ENCODE assay signal across 8 cellular contexts in the genomic region with DNA sequence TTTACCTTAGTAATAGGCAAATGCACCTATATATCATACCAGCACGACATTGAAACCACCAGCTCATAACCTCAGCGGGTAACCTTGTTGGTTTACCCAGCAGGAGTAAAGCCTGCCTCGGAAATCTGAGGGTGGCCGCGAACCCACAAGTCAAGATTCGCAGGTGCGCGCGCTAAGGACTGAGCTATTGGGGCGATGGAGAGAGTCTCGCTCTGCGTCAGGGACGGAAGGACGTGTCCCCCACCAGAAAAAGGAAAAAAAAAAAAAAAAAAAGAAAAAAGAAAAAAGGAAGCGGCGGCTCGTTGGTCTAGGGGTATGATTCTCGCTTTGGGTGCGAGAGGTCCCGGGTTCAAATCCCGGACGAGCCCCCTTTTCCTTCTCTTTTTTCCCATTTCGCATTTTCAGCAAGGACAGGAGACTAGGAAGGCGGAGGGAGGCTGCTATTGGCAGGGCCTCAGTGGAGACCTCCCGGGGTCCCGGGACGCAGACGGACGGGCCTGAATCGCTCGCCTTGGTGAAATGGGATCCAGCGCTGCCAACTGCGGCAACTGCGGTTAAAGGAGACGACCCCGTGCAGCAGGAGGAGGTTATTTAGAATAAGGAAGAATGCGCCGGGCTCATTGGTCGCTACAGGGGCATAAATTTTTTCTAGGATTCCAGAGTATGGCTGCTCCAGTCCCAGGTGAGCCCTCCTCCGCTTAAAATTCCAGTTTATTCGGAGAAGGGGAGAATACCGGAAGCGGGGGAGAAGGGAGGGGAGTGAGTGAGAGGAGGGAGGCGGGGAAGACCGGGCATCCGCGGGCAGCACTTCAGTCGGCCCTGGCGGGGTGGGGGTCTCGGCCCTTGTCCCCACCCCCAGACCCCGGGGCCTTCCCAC. TPM values are rescaled to one million over a fixed set of nuclear protein-coding genes. Genes with fewer than 3 reads are reported as not detected.
A peak's percentile ranks its signal among the peaks of the same experiment; 100 is the strongest.
DNase-seq lines count a peak whose midpoint lies in the region; FAIRE-seq and TF ChIP-seq lines count a peak whose summit lies in the region.

A gene (plus strand): TSS at position 407 of the 877 bp plus-strand sequence.

- FAIRE-seq in bronchial epithelial cell (lab: Jason Lieb, UNC), result no peak

- H3K27ac ChIP-seq in HL-60 (replicated peaks) (no peak within 1 kb of the TSS), adrenal gland (no peak within 1 kb of the TSS)

- no peak for DNase-seq in CD14-positive monocyte (ENCODE audit: low spot score)
- no peak for DNase-seq in HL-60 (ENCODE audit: low read depth in 1 of 2, low spot score in 1 of 2)
- peak; percentile 58 for DNase-seq in bronchial epithelial cell (ENCODE audit: low read depth)
- DNase-seq in myocyte (ENCODE audit: low read depth), result peak; percentile 45
- no peak for DNase-seq in adrenal gland
- DNase-seq in 8988T, result no peak
- no peak for DNase-seq in mesenteric fat pad (ENCODE audit: low spot score)

- TF ChIP-seq CTCF in CD14-positive monocyte (IDR thresholded peaks at IDR 0.05), result no peak
- no peak for TF ChIP-seq CTCF in HL-60 (IDR thresholded peaks at IDR 0.05; ENCODE audit: insufficient read depth, low read length)
- no peak for TF ChIP-seq CTCF in bronchial epithelial cell (IDR thresholded peaks at IDR 0.05; ENCODE audit: insufficient read depth, low read length, severe bottlenecking)
- no peak for TF ChIP-seq CTCF in adrenal gland (IDR thresholded peaks at IDR 0.05)

- H3K4me3 ChIP-seq in HL-60 (replicated peaks; ENCODE audit: insufficient read depth, low read length), result peak within 1 kb of the TSS; percentile 32
- peak within 1 kb of the TSS; percentile 56 for H3K4me3 ChIP-seq in bronchial epithelial cell (ENCODE audit: low read depth, low read length)
- no peak within 1 kb of the TSS for H3K4me3 ChIP-seq in adrenal gland

- WGBS in adrenal gland, 4 donors, result 2 to 5% (median 3%) methylated on average over 33 to 51 of the region's 51 CpGs

- peaks cover 93 to 100% (median 98%) of the 10 kb centered on the region in 3 donors for H3K27me3 Mint-ChIP-seq in CD14-positive monocyte (ENCODE audit: low read depth in 3 of 3)
- peaks cover 75% of the 10 kb centered on the region for H3K27me3 Mint-ChIP-seq in T-helper 1 cell treated with Interleukin-12 subunit alpha and Interleukin-12 subunit beta and Interleukin-4 antibody, amounts not matched to agents 30 μg/mL and 1 μg/mL, for 36 hours (ENCODE audit: low read depth)

- H3K36me3 ChIP-seq in bronchial epithelial cell (ENCODE audit: control insufficient read depth, insufficient read depth, low read length) (no peaks in the 10 kb centered on the region), adrenal gland (replicated peaks in 1 of 2) (no peaks in the 10 kb centered on the region)

- peak within 1 kb of the TSS in 2 of 7 donors; percentile 48 to 85 for H3K27ac Mint-ChIP-seq in CD14-positive monocyte
- H3K27ac Mint-ChIP-seq in T-helper 1 cell treated with Interleukin-12 subunit alpha and Interleukin-12 subunit beta and Interleukin-4 antibody, amounts not matched to agents 30 μg/mL and 1 μg/mL, for 36 hours, result peak within 1 kb of the TSS; percentile 88

- no peak for TF ChIP-seq POLR2A in adrenal gland (IDR thresholded peaks at IDR 0.05)

- H3K36me3 Mint-ChIP-seq in CD14-positive monocyte, result peaks cover 22 to 28% of the 10 kb centered on the region in 2 donors
- H3K36me3 Mint-ChIP-seq in T-helper 1 cell treated with Interleukin-12 subunit alpha and Interleukin-12 subunit beta and Interleukin-4 antibody, amounts not matched to agents 30 μg/mL and 1 μg/mL, for 36 hours (ENCODE audit: low read depth), result peaks cover 12% of the 10 kb centered on the region

- peaks cover 0 to 9% of the 10 kb centered on the region in 2 donors for H3K4me1 ChIP-seq in adrenal gland (replicated peaks in 1 of 2)

- H3K4me1 Mint-ChIP-seq in CD14-positive monocyte, result peaks cover 42% of the 10 kb centered on the region
- H3K4me1 Mint-ChIP-seq in T-helper 1 cell treated with Interleukin-12 subunit alpha and Interleukin-12 subunit beta and Interleukin-4 antibody, amounts not matched to agents 30 μg/mL and 1 μg/mL, for 36 hours (ENCODE audit: low read depth), result peaks cover 36% of the 10 kb centered on the region

- peak within 1 kb of the TSS; percentile 39 to 83 for H3K4me3 Mint-ChIP-seq in CD14-positive monocyte
- peak within 1 kb of the TSS; percentile 72 for H3K4me3 Mint-ChIP-seq in T-helper 1 cell treated with Interleukin-12 subunit alpha and Interleukin-12 subunit beta and Interleukin-4 antibody, amounts not matched to agents 30 μg/mL and 1 μg/mL, for 36 hours

- intact Hi-C loops in CD14-positive monocyte (cut with micrococcal nuclease) (no loop called here), adrenal gland (cut with DNase I) (no loop called here)

- peaks cover 15 to 79% (median 72%) of the 10 kb centered on the region in 7 donors for H3K9me3 Mint-ChIP-seq in CD14-positive monocyte
- H3K9me3 Mint-ChIP-seq in T-helper 1 cell treated with Interleukin-12 subunit alpha and Interleukin-12 subunit beta and Interleukin-4 antibody, amounts not matched to agents 30 μg/mL and 1 μg/mL, for 36 hours, result peaks cover 24% of the 10 kb centered on the region

- H3K9me3 ChIP-seq in adrenal gland (replicated peaks in 1 of 3), result no peaks in the 10 kb centered on the region

- H3K27me3 ChIP-seq in HL-60 (ENCODE audit: insufficient read depth, poor library complexity, severe bottlenecking), result peaks cover 46% of the 10 kb centered on the region
- no peaks in the 10 kb centered on the region for H3K27me3 ChIP-seq in bronchial epithelial cell (ENCODE audit: control insufficient read depth, insufficient read depth, low read length)
- peaks cover 96% of the 10 kb centered on the region for H3K27me3 ChIP-seq in adrenal gland

RNA-seq across cellular contexts. Expression of the gene that starts here (rescaled TPM):
- polyA plus RNA-seq in CD14-positive monocyte, result not detected
- total RNA-seq in bronchial epithelial cell, result not detected in 2 replicates
- not detected in 2 replicates for total RNA-seq in myocyte
- 0.08 TPM for polyA plus RNA-seq in myocyte (2012)
- total RNA-seq in adrenal gland, result not detected
- not detected for polyA plus RNA-seq in adrenal gland
- not detected for total RNA-seq in mesenteric fat pad

Comparison
In these comparisons a context has a peak if more than half of its experiments do, and no peak if none do; other contexts are left out.
1. Peak in DNase-seq and H3K4me3 ChIP-seq in bronchial epithelial cell; RNA of the gene not detected or under 1 TPM.
2. Peak in DNase-seq in myocyte; RNA of the gene not detected or under 1 TPM.